Comparison of ENCODE assay signal across 8 cellular contexts in the genomic region with DNA sequence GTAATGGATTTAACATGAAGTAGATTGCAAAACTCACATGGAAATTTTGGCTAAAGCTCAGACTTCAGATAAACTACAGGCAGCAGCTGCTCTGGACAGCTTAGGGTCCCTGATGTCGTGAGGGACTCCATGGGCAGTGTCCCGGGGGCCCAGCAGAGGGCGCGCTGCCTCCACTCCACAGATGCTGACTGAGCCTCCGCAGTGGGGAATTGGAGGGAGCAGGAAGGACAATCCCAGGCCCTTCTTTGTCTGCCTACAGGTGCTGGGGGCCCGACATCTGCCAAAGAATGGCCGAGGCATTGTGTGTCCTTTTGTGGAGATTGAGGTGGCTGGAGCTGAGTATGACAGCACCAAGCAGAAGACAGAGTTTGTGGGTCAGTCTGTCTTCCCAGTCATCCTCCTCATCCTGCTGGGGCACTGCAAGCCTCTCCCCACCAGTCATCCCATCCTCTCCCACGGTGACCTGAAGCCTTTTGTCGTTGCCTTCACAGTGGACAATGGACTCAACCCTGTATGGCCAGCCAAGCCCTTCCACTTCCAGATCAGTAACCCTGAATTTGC. TPM values are rescaled to one million over a fixed set of nuclear protein-coding genes. Genes with fewer than 3 reads are reported as not detected.
A peak's percentile ranks its signal among the peaks of the same experiment; 100 is the strongest.
DNase-seq lines count a peak whose midpoint lies in the region; ATAC-seq and TF ChIP-seq lines count a peak whose summit lies in the region.

No MANE protein-coding gene starts in this region.

- H3K27me3 Mint-ChIP-seq in CD14-positive monocyte (ENCODE audit: low read depth in 3 of 3), result peaks cover 22 to 47% (median 23%) of the 10 kb centered on the region in 3 donors
- no peaks in the 10 kb centered on the region for H3K27me3 Mint-ChIP-seq in activated CD4-positive, alpha-beta memory T cell treated with anti-CD3 and anti-CD28 coated beads for 36 hours

- H3K27me3 ChIP-seq in HAP-1 (ENCODE audit: low read depth) (no peaks in the 10 kb centered on the region), dorsolateral prefrontal cortex (no peaks in the 10 kb centered on the region)

- intact Hi-C loops in CD14-positive monocyte (cut with micrococcal nuclease), result loop anchor here (1.0 to 10.0 kb wide), 2 partner anchors 52 to 167 kb away; a partner anchor contains a TSS
- intact Hi-C loops in activated CD4-positive, alpha-beta memory T cell treated with anti-CD3 and anti-CD28 coated beads for 36 hours (cut with micrococcal nuclease), result loop anchor here (1.0 to 5.0 kb wide), 3 partner anchors 36 to 167 kb away; a partner anchor contains a TSS
- intact Hi-C loops in dorsolateral prefrontal cortex (cut with DNase I), result loop anchor here (1.0 to 5.0 kb wide), 7 partner anchors 36 to 239 kb away; a partner anchor contains a TSS

- TF ChIP-seq CTCF in CD14-positive monocyte (IDR thresholded peaks at IDR 0.05), result peak; percentile 95
- peak; percentile 92 to 100 (median 98) for TF ChIP-seq CTCF in dorsolateral prefrontal cortex (IDR thresholded peaks at IDR 0.05 in 54 of 56, conservative IDR thresholded peaks at IDR 0.05 in 2 of 56; ENCODE audit: low read depth in 1 of 56, partially characterized antibody in 56 of 56)

- H3K9me3 ChIP-seq in HAP-1, result no peaks in the 10 kb centered on the region

- peaks cover 3 to 14% of the 10 kb centered on the region in 2 donors for H3K36me3 Mint-ChIP-seq in CD14-positive monocyte
- peaks cover 53% of the 10 kb centered on the region for H3K36me3 Mint-ChIP-seq in activated CD4-positive, alpha-beta memory T cell treated with anti-CD3 and anti-CD28 coated beads for 36 hours

- H3K9me3 Mint-ChIP-seq in CD14-positive monocyte, result peaks cover 0 to 1% (median 0%) of the 10 kb centered on the region in 7 donors
- H3K9me3 Mint-ChIP-seq in activated CD4-positive, alpha-beta memory T cell treated with anti-CD3 and anti-CD28 coated beads for 36 hours, result no peaks in the 10 kb centered on the region

- H3K36me3 ChIP-seq in HAP-1 (replicated peaks), result peaks cover 84% of the 10 kb centered on the region

- peak overlapping the region; percentile 51 to 96 (median 91) for H3K27ac ChIP-seq in dorsolateral prefrontal cortex

- no peaks in the 10 kb centered on the region for H3K4me1 Mint-ChIP-seq in CD14-positive monocyte
- H3K4me1 Mint-ChIP-seq in activated CD4-positive, alpha-beta memory T cell treated with anti-CD3 and anti-CD28 coated beads for 36 hours (ENCODE audit: low read depth), result peaks cover 6% of the 10 kb centered on the region

- H3K4me3 ChIP-seq in HAP-1 (no peak overlapping the region), dorsolateral prefrontal cortex (no peak overlapping the region)

- CTCF ChIA-PET in activated CD4-positive, alpha-beta memory T cell treated with anti-CD3 and anti-CD28 coated beads for 36 hours (lab: Charles Lee), result interaction anchor here (0.5 to 4.2 kb wide), 43 partner anchors 9 to 246 kb away, joined by 3 to 63 read pairs (median 4); a partner anchor contains a TSS

- H3K4me3 Mint-ChIP-seq in CD14-positive monocyte, result no peak overlapping the region
- no peak overlapping the region for H3K4me3 Mint-ChIP-seq in activated CD4-positive, alpha-beta memory T cell treated with anti-CD3 and anti-CD28 coated beads for 36 hours

- H3K4me1 ChIP-seq in HAP-1, result no peaks in the 10 kb centered on the region

- no peak overlapping the region for H3K27ac Mint-ChIP-seq in CD14-positive monocyte
- H3K27ac Mint-ChIP-seq in activated CD4-positive, alpha-beta memory T cell treated with anti-CD3 and anti-CD28 coated beads for 36 hours, result peak overlapping the region; percentile 10

- in situ Hi-C loops in HAP-1 (cut with MboI; ENCODE audit: low sequenced_read_pairs), result no loop called here

- no peak for DNase-seq in CD14-positive monocyte (ENCODE audit: low spot score)
- peak; percentile 37 to 85 for DNase-seq in HAP-1 (ENCODE audit: low spot score in 2 of 2)
- peak; percentile 21 for DNase-seq in NCI-H510A (lab: John Stamatoyannopoulos, UW)
- peak; percentile 71 for DNase-seq in activated CD4-positive, alpha-beta memory T cell treated with anti-CD3 and anti-CD28 coated beads for 36 hours
- DNase-seq in dorsolateral prefrontal cortex, result peak; percentile 86 to 93 (median 92)
- peak; percentile 71 to 85 for DNase-seq in lung microvascular endothelial cell (ENCODE audit: low read depth in 2 of 2)
- peak; percentile 32 to 50 (median 37) for DNase-seq in stimulated activated CD4-positive, alpha-beta T cell treated with anti-CD3 and anti-CD28 coated beads, TNF-alpha, amount 100 ng/mL, for 4 hours (ENCODE audit: low read depth in 3 of 3)

- ATAC-seq in GM21576 (IDR thresholded peaks at IDR 0.05; ENCODE audit: unreplicated experiment), result no peak

- POLR2A ChIA-PET in activated CD4-positive, alpha-beta memory T cell treated with anti-CD3 and anti-CD28 coated beads for 36 hours (lab: Charles Lee), result no interaction called here

RNA-seq across cellular contexts. Expression of a gene that starts 35.9 kb away (rescaled TPM):
- 1 to 10 TPM in 1 of 2 donors, under 1 TPM in 1; 0.33 to 1.0 TPM for polyA plus RNA-seq in CD14-positive monocyte
- total RNA-seq in activated CD4-positive, alpha-beta memory T cell treated with anti-CD3 and anti-CD28 coated beads for 36 hours, result 100 to 1,000 TPM; 133 to 139 TPM
- 100 to 1,000 TPM; 110 to 346 (median 179) TPM for total RNA-seq in dorsolateral prefrontal cortex
- 135 and 160 TPM in 2 replicates for total RNA-seq in lung microvascular endothelial cell
